Comparison of ENCODE assay signal across 2 cellular contexts in the genomic region with DNA sequence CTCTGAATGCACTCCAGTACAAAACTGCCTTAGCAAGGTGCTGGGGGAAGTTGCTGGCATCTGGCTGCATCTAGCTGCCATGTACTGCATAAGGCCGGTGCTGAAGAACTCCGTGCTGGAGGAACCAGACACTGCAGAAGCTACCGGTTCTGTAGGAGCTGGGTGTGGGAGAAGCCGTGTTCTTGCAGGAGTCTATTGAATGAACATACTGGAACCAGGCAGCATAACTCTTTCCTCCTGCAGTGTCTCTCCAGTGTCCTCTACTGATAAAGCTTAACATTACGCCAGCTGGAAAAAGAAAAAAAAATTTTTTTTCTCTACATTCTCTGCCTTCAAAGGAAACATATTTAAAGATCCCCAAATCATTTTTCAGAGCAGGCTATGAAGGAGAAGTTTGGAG.
TF ChIP-seq lines count a peak whose summit lies in the region.

No MANE protein-coding gene starts in this region.

TF ChIP-seq in Ishikawa, 13 proteins besides CTCF, POLR2A, EP300 and RAD21 (continued from another document):
- TF ChIP-seq, protein P1, sequence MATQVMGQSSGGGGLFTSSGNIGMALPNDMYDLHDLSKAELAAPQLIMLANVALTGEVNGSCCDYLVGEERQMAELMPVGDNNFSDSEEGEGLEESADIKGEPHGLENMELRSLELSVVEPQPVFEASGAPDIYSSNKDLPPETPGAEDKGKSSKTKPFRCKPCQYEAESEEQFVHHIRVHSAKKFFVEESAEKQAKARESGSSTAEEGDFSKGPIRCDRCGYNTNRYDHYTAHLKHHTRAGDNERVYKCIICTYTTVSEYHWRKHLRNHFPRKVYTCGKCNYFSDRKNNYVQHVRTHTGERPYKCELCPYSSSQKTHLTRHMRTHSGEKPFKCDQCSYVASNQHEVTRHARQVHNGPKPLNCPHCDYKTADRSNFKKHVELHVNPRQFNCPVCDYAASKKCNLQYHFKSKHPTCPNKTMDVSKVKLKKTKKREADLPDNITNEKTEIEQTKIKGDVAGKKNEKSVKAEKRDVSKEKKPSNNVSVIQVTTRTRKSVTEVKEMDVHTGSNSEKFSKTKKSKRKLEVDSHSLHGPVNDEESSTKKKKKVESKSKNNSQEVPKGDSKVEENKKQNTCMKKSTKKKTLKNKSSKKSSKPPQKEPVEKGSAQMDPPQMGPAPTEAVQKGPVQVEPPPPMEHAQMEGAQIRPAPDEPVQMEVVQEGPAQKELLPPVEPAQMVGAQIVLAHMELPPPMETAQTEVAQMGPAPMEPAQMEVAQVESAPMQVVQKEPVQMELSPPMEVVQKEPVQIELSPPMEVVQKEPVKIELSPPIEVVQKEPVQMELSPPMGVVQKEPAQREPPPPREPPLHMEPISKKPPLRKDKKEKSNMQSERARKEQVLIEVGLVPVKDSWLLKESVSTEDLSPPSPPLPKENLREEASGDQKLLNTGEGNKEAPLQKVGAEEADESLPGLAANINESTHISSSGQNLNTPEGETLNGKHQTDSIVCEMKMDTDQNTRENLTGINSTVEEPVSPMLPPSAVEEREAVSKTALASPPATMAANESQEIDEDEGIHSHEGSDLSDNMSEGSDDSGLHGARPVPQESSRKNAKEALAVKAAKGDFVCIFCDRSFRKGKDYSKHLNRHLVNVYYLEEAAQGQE (IDR thresholded peaks at IDR 0.05; ENCODE audit: low read depth), result no peak
- TF ChIP-seq EGR1 (IDR thresholded peaks at IDR 0.05) (no peak), FOXM1 (IDR thresholded peaks at IDR 0.05; ENCODE audit: borderline replicate concordance, low read depth) (no peak), YY1 (IDR thresholded peaks at IDR 0.05; ENCODE audit: low read depth) (no peak), ZBTB7A (IDR thresholded peaks at IDR 0.05; ENCODE audit: low read depth) (no peak)
- TF ChIP-seq, protein P2, sequence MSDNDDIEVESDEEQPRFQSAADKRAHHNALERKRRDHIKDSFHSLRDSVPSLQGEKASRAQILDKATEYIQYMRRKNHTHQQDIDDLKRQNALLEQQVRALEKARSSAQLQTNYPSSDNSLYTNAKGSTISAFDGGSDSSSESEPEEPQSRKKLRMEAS (IDR thresholded peaks at IDR 0.05), result no peak

TF ChIP-seq in neural cell, 6 proteins besides CTCF, POLR2A, EP300 and RAD21 (continued from another document):
- TF ChIP-seq, protein P1 (IDR thresholded peaks at IDR 0.05; ENCODE audit: borderline replicate concordance), result no peak
- TF ChIP-seq POLR2AphosphoS5 (IDR thresholded peaks at IDR 0.05) (no peak), MXI1 (conservative IDR thresholded peaks at IDR 0.05; ENCODE audit: poor library complexity, severe bottlenecking) (no peak)
